In the genomic region with DNA sequence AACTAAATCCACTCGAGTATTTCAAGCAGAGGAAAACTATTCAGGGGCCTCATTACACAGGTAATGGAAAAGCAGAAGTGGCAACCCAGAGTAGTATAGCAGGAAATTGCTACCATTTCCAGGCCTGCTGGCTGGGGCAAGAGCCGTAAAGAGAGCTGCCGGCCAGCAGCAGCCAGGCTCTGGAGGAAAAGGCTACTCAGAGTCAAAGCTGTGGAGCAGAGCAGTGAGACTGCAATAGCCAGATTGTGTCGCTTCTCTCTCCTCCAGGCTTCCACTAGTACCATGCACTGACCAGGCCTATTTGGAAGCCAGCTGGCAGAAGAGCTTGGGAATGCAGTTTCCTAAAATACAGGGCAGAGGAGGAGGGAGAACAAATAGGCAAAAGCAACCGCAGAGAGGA, we compare ENCODE assay signal across 14 cellular contexts.
A peak's percentile ranks its signal among the peaks of the same experiment; 100 is the strongest.
DNase-seq lines count a peak whose midpoint lies in the region; ATAC-seq and TF ChIP-seq lines count a peak whose summit lies in the region.
"Had no signal": no experiment of that assay in that cellular context is flagged by ENCODE, and none has a peak within 500 bp of the region (broad histone marks: within the 10 kb centered on the region; RNA-seq: fewer than 3 reads in every experiment).

No MANE protein-coding gene starts in this region.

- POLR2A ChIA-PET in OCI-LY7 (lab: Charles Lee) = interaction anchor here (0.6 kb wide), 1 partner anchor 1252 kb away, joined by 3 read pairs; no protein-coding TSS in a partner anchor

- H3K4me1 Mint-ChIP-seq in glutamatergic neuron (ENCODE audit: low read depth, unreplicated experiment) = peaks cover 20% of the 10 kb centered on the region
- peaks cover 0 to 2% of the 10 kb centered on the region in 2 donors for H3K4me1 Mint-ChIP-seq in stimulated activated naive B cell treated with anti-CD40 and anti-IgM and Interleukin-4, amounts not matched to agents 10 μg/mL and 1 μg/mL and 100 μg/mL, for 72 hours

- H3K79me2 ChIP-seq in OCI-LY7 (ENCODE audit: insufficient read depth, low read depth, low read length) = no peaks in the 10 kb centered on the region

- ATAC-seq in stimulated activated naive B cell treated with anti-CD40 and anti-IgM and Interleukin-4, amounts not matched to agents 10 μg/mL and 1 μg/mL and 100 μg/mL, for 72 hours (replicated peaks) = peak; percentile 31 to 42
- no peak for ATAC-seq in GM18520 (IDR thresholded peaks at IDR 0.05; ENCODE audit: unreplicated experiment)

- intact Hi-C loops in OCI-LY7 (cut with micrococcal nuclease; ENCODE audit: unreplicated experiment) = no loop called here

- H3K27me3 Mint-ChIP-seq in glutamatergic neuron (ENCODE audit: unreplicated experiment) = no peaks in the 10 kb centered on the region
- H3K27me3 Mint-ChIP-seq in stimulated activated naive B cell treated with anti-CD40 and anti-IgM and Interleukin-4, amounts not matched to agents 10 μg/mL and 1 μg/mL and 100 μg/mL, for 72 hours = no peaks in the 10 kb centered on the region

- H3K36me3 ChIP-seq in OCI-LY7 (ENCODE audit: insufficient read depth, low read length) = no peaks in the 10 kb centered on the region
- H3K36me3 ChIP-seq: HAP-1 had no signal

- no peaks in the 10 kb centered on the region for H4K20me1 ChIP-seq in OCI-LY7 (ENCODE audit: insufficient read depth, low read length)

- peaks cover 23% of the 10 kb centered on the region for H3K4me1 ChIP-seq in OCI-LY7 (ENCODE audit: insufficient read depth, low read length, poor library complexity, severe bottlenecking)
- H3K4me1 ChIP-seq: HAP-1 had no signal

- H2AFZ ChIP-seq in OCI-LY7 (ENCODE audit: low read length) = no peak overlapping the region

- no peak overlapping the region for H3K27ac Mint-ChIP-seq in glutamatergic neuron (ENCODE audit: unreplicated experiment)
- no peak overlapping the region for H3K27ac Mint-ChIP-seq in stimulated activated naive B cell treated with anti-CD40 and anti-IgM and Interleukin-4, amounts not matched to agents 10 μg/mL and 1 μg/mL and 100 μg/mL, for 72 hours

- H3K9me2 ChIP-seq in OCI-LY7 (ENCODE audit: insufficient read depth, low read length) = no peaks in the 10 kb centered on the region

- H3K9me3 Mint-ChIP-seq in glutamatergic neuron (ENCODE audit: unreplicated experiment) = no peaks in the 10 kb centered on the region
- H3K9me3 Mint-ChIP-seq in stimulated activated naive B cell treated with anti-CD40 and anti-IgM and Interleukin-4, amounts not matched to agents 10 μg/mL and 1 μg/mL and 100 μg/mL, for 72 hours = no peaks in the 10 kb centered on the region

- H3K36me3 Mint-ChIP-seq in glutamatergic neuron (ENCODE audit: unreplicated experiment) = no peaks in the 10 kb centered on the region
- peaks cover 0 to 2% of the 10 kb centered on the region in 2 donors for H3K36me3 Mint-ChIP-seq in stimulated activated naive B cell treated with anti-CD40 and anti-IgM and Interleukin-4, amounts not matched to agents 10 μg/mL and 1 μg/mL and 100 μg/mL, for 72 hours

- H3K4me2 ChIP-seq in OCI-LY7 (ENCODE audit: low read length) = 0 out of 2 replicates have a peak overlapping the region, but pooled peaks have one; percentile 38

- H3K9me3 ChIP-seq in OCI-LY7 (ENCODE audit: low read length) = no peaks in the 10 kb centered on the region
- H3K9me3 ChIP-seq: HAP-1 had no signal

- in situ Hi-C loops in KBM-7 (cut with MboI; ENCODE audit: low pct_unique_long_range_greater_than_20kb, low sequenced_read_pairs) = no loop called here

- H3K4me3 ChIP-seq in OCI-LY7 (ENCODE audit: low read depth, low read length, poor library complexity, severe bottlenecking) = no peak overlapping the region
- H3K4me3 ChIP-seq: HAP-1, SK-N-MC had no signal

- BruUV-seq in OCI-LY7 (replicated peaks; lab: Mats Ljungman, UMichigan) = no TSS peak

- no peak overlapping the region for H3K27ac ChIP-seq in OCI-LY7 (ENCODE audit: low read depth, low read length, poor library complexity, severe bottlenecking)
- H3K27ac ChIP-seq: C4-2B, SK-N-MC had no signal

- CTCF ChIA-PET in OCI-LY7 (lab: Charles Lee; ENCODE audit: unreplicated experiment) = no interaction called here

- peak; percentile 58 for DNase-seq in KBM-7
- DNase-seq in OCI-LY7 (ENCODE audit: low spot score) = no peak
- peak; percentile 23 for DNase-seq in glutamatergic neuron
- DNase-seq in stimulated activated naive B cell treated with anti-CD40 and anti-IgM and Interleukin-4, amounts not matched to agents 10 μg/mL and 1 μg/mL and 100 μg/mL, for 72 hours = no peak
- no peak for DNase-seq in DMS79 (lab: John Stamatoyannopoulos, UW)
- no peak for DNase-seq in NCI-H1930 (lab: John Stamatoyannopoulos, UW)
- DNase-seq: activated effector memory CD4-positive, alpha-beta T cell treated with Interleukin-2 at 50 U/mL for 16 hours; mesenchymal stem cell; NCI-H1105 treated with DMSO at 0.1 percent for 48 hours; NCI-H446 treated with DMSO at 0.1 percent for 48 hours had no signal

- no peak overlapping the region for H3K4me3 Mint-ChIP-seq in glutamatergic neuron (ENCODE audit: unreplicated experiment)
- H3K4me3 Mint-ChIP-seq in stimulated activated naive B cell treated with anti-CD40 and anti-IgM and Interleukin-4, amounts not matched to agents 10 μg/mL and 1 μg/mL and 100 μg/mL, for 72 hours = no peak overlapping the region

- TF ChIP-seq CTCF in OCI-LY7 (conservative IDR thresholded peaks at IDR 0.05; ENCODE audit: low read length) (no peak), glutamatergic neuron (IDR thresholded peaks at IDR 0.05; ENCODE audit: partially characterized antibody, unreplicated experiment) (no peak)

Comparison
In these comparisons a context has a peak if more than half of its experiments do, and no peak if none do; other contexts are left out.
1. DNase-seq: peak in KBM-7 (single experiment) and glutamatergic neuron (single experiment); none in OCI-LY7 (single experiment), stimulated activated naive B cell treated with anti-CD40 and anti-IgM and Interleukin-4, amounts not matched to agents 10 μg/mL and 1 μg/mL and 100 μg/mL, for 72 hours (single experiment), DMS79 (single experiment) and NCI-H1930 (0 of 2).